Comparison of ENCODE assay signal across 15 cellular contexts in genomic region chr21:46120301-46121285, GRCh38. TPM values are rescaled to one million over a fixed set of nuclear protein-coding genes. Genes with fewer than 3 reads are reported as not detected.
A peak's percentile ranks its signal among the peaks of the same experiment; 100 is the strongest.
DNase-seq lines count a peak whose midpoint lies in the region; ATAC-seq, FAIRE-seq and TF ChIP-seq lines count a peak whose summit lies in the region.
"Had no signal": no experiment of that assay in that cellular context is flagged by ENCODE, and none has a peak within 500 bp of the region (broad histone marks: within the 10 kb centered on the region; RNA-seq: fewer than 3 reads in every experiment).

No MANE protein-coding gene starts in this region.

- no peak for FAIRE-seq in pancreas (lab: Jason Lieb, UNC)

- H3K27me3 ChIP-seq in BE2C: no peaks in the 10 kb centered on the region
- H3K27me3 ChIP-seq in H7 (ENCODE audit: control insufficient read depth, insufficient read depth, low read length): no peaks in the 10 kb centered on the region
- H3K27me3 ChIP-seq in heart right ventricle: no peaks in the 10 kb centered on the region
- no peaks in the 10 kb centered on the region for H3K27me3 ChIP-seq in pancreas

- H3K4me1 ChIP-seq in BE2C (no peaks in the 10 kb centered on the region), heart right ventricle (no peaks in the 10 kb centered on the region), pancreas (no peaks in the 10 kb centered on the region)

- peak overlapping the region in 1 of 10 donors; percentile 13 for H3K27ac ChIP-seq in heart right ventricle
- no peak overlapping the region for H3K27ac ChIP-seq in pancreas
- H3K27ac ChIP-seq: epithelial cell of prostate, KMS-11 had no signal

- 86 to 90% methylated on average over 23 to 26 of the region's 26 CpGs for WGBS in heart right ventricle, 2 donors
- WGBS in pancreas, 2 donors: 62 to 80% methylated on average over 24 to 26 of the region's 26 CpGs

- peak; percentile 11 for DNase-seq in BE2C
- DNase-seq in H7: peak; percentile 53
- peak; percentile 3 to 8 for DNase-seq in heart right ventricle
- peak in 4 of 6 donors; percentile 11 to 75 (median 30) for DNase-seq in pancreas
- no peak for DNase-seq in SHP77 treated with DMSO at 0.1 percent for 48 hours (lab: John Stamatoyannopoulos, UW)
- DNase-seq in DMS79 treated with DMSO at 0.1 percent for 48 hours (lab: John Stamatoyannopoulos, UW): no peak
- DNase-seq: midbrain, NCI-H1694, NCI-H774, retina had no signal

- H3K4me3 ChIP-seq in BE2C (ENCODE audit: low read depth, low read length): no peak overlapping the region
- H3K4me3 ChIP-seq in H7 (ENCODE audit: insufficient read depth, low read depth, low read length): no peak overlapping the region
- no peak overlapping the region for H3K4me3 ChIP-seq in heart right ventricle
- H3K4me3 ChIP-seq in pancreas: no peak overlapping the region

- H3K9me3 ChIP-seq in BE2C (no peaks in the 10 kb centered on the region), heart right ventricle (no peaks in the 10 kb centered on the region), pancreas (no peaks in the 10 kb centered on the region)

- ATAC-seq in heart right ventricle (no peak), pancreas (no peak), HG03039 (IDR thresholded peaks at IDR 0.05; ENCODE audit: unreplicated experiment) (no peak), GM21576 (IDR thresholded peaks at IDR 0.05; ENCODE audit: unreplicated experiment) (no peak)

- no peaks in the 10 kb centered on the region for H3K36me3 ChIP-seq in BE2C
- H3K36me3 ChIP-seq in H7 (replicated peaks; ENCODE audit: control insufficient read depth, insufficient read depth, low read length): peaks cover 5% of the 10 kb centered on the region
- peaks cover 12 to 93% (median 56%) of the 10 kb centered on the region in 9 donors for H3K36me3 ChIP-seq in heart right ventricle
- H3K36me3 ChIP-seq in pancreas: no peaks in the 10 kb centered on the region

- intact Hi-C loops in heart right ventricle (cut with DNase I): no loop called here
- intact Hi-C loops in pancreas (cut with DNase I): no loop called here

- TF ChIP-seq CTCF in BE2C (IDR thresholded peaks at IDR 0.05; ENCODE audit: low read depth, low read length) (no peak), heart right ventricle (IDR thresholded peaks at IDR 0.05) (no peak), pancreas (IDR thresholded peaks at IDR 0.05) (no peak)

RNA-seq across cellular contexts. Expression of gene COL6A2, which starts 22.7 kb away (rescaled TPM):
- polyA plus RNA-seq in BE2C (2012; ENCODE audit: insufficient read depth, insufficient read length, low read depth): 14.8 TPM
- 127 and 143 TPM in 2 replicates for total RNA-seq in H7 (2014; rRNA removed; shearing (Covaris generic))
- total RNA-seq in heart right ventricle (100 to 1,000 TPM in 8 of 10 donors, 10 to 100 TPM in 2; 76.6 to 370 (median 119) TPM), pancreas (100 to 1,000 TPM in 1 of 6 donors, 10 to 100 TPM in 5; 15.2 to 135 (median 45.5) TPM)
- polyA plus RNA-seq in heart right ventricle (100 to 1,000 TPM; 301 to 363 TPM), pancreas (100 to 1,000 TPM in 1 of 2 donors, 10 to 100 TPM in 1; 66.9 to 116 TPM)

RNA-seq across cellular contexts. Expression of gene FTCD, which starts 34.8 kb away (rescaled TPM):
- polyA plus RNA-seq in BE2C (2012; ENCODE audit: insufficient read depth, insufficient read length, low read depth): 3.1 TPM
- 1.6 TPM in 1 of 2 replicates, not detected in the other for total RNA-seq in H7 (2014; rRNA removed; shearing (Covaris generic))
- 1 to 10 TPM in 6 of 10 donors, under 1 TPM in 4; 0.38 to 4.4 (median 1.1) TPM for total RNA-seq in heart right ventricle
- polyA plus RNA-seq in heart right ventricle: 1 to 10 TPM in 1 of 2 donors, under 1 TPM in 1; 0.14 to 4.0 TPM
- 1 to 10 TPM in 1 of 6 donors, under 1 TPM in 5; 0.31 to 1.4 (median 0.42) TPM for total RNA-seq in pancreas
- 10 to 100 TPM in 1 of 2 donors, 1 to 10 TPM in 1; 4.9 to 14.0 TPM for polyA plus RNA-seq in pancreas
- total RNA-seq: CD8-positive, alpha-beta memory T cell had no signal
- polyA plus RNA-seq: CD8-positive, alpha-beta memory T cell had no signal

Comparison
In these comparisons a context has a peak if more than half of its experiments do, and no peak if none do; other contexts are left out.
1. DNase-seq: peak in BE2C (single experiment), H7 (single experiment), heart right ventricle (2 of 2) and pancreas (4 of 6); none in SHP77 treated with DMSO at 0.1 percent for 48 hours (single experiment) and DMS79 treated with DMSO at 0.1 percent for 48 hours (single experiment).